ENCODE assay signal across 25 cellular contexts in genomic region chr2:88673363-88673762, GRCh38. TPM values are rescaled to one million over a fixed set of nuclear protein-coding genes. Genes with fewer than 3 reads are reported as not detected.
A peak's percentile ranks its signal among the peaks of the same experiment; 100 is the strongest.
DNase-seq lines count a peak whose midpoint lies in the region; ATAC-seq, FAIRE-seq and TF ChIP-seq lines count a peak whose summit lies in the region.
"Had no signal": no experiment of that assay in that cellular context is flagged by ENCODE, and none has a peak within 500 bp of the region (broad histone marks: within the 10 kb centered on the region; RNA-seq: fewer than 3 reads in every experiment).

No MANE protein-coding gene starts in this region.

- CTCF ChIA-PET in SK-N-SH (lab: Yijun Ruan, JAX) (interaction anchor here (0.7 to 12.8 kb wide), 9 partner anchors 7 to 118 kb away, joined by 3 to 308 read pairs (median 8); no protein-coding TSS in a partner anchor), Panc1 (lab: Charles Lee) (no interaction called here), K562 (lab: Yijun Ruan, JAX; ENCODE audit: low intra/inter-chr PET ratio) (interaction anchor here (0.6 to 5.3 kb wide), 2 partner anchors 83 to 490 kb away, joined by 3 to 54 read pairs; no protein-coding TSS in a partner anchor)

- no peak overlapping the region for H3K4ac ChIP-seq in mesendoderm (ENCODE audit: low read depth, low read length)

- no peak overlapping the region for H4K8ac ChIP-seq in mesendoderm (ENCODE audit: low read depth, low read length)

- BruUV-seq in Panc1 (replicated peaks; lab: Mats Ljungman, UMichigan) (no TSS peak), K562 (replicated peaks; lab: Mats Ljungman, UMichigan) (no TSS peak)

- WGBS in SK-N-SH (ENCODE audit: low lambda C conversion rate) = 88% methylated on average over 1 of the region's 1 CpG
- 0% methylated on average over 1 of the region's 1 CpG for WGBS in K562 (ENCODE audit: insufficient coverage, low coverage, missing lambda C conversion rate)
- WGBS in mesendoderm (ENCODE audit: extremely low coverage, insufficient coverage, low lambda C conversion rate) = no CpG with 5 or more reads among the region's 1 CpG

- no peak for DNase-seq in SK-N-SH
- no peak for DNase-seq in Panc1 (ENCODE audit: low read depth, low spot score)
- DNase-seq in K562 (ENCODE audit: extremely low read depth in 1 of 4, low spot score in 3 of 4) = peak in 1 of 4 experiments; percentile 62
- DNase-seq in mesendoderm = peak; percentile 54
- DNase-seq in DMS153 treated with DMSO at 0.1 percent for 48 hours (lab: John Stamatoyannopoulos, UW; ENCODE audit: unreplicated experiment) = no peak
- DNase-seq in NCI-H69 (lab: John Stamatoyannopoulos, UW) = no peak
- DNase-seq: 8988T; ACHN; AML-193; BE2C; CD4-positive, alpha-beta T cell; CD8-positive, alpha-beta memory T cell; DMS 273 treated with DMSO at 0.1 percent for 48 hours; DMS53; DMS79 treated with DMSO at 0.1 percent for 48 hours; GF-D8; GOT3; HFFc6 had no signal

- H4K5ac ChIP-seq in mesendoderm (ENCODE audit: low read length) = no peak overlapping the region

- TF ChIP-seq POLR2A in K562 (conservative IDR thresholded peaks at IDR 0.05) = no peak

- H3K9me1 ChIP-seq in K562 (ENCODE audit: control insufficient read depth, insufficient read depth, low read length) = no peaks in the 10 kb centered on the region

- POLR2A ChIA-PET in SK-N-SH (lab: Yijun Ruan, JAX) (no interaction called here), Panc1 (lab: Charles Lee) (no interaction called here), K562 (lab: Yijun Ruan, JAX) (interaction anchor here (1.3 kb wide), 1 partner anchor 78 kb away, joined by 3 read pairs; no protein-coding TSS in a partner anchor)

- H3K9ac ChIP-seq in SK-N-SH (no peak overlapping the region), K562 (ENCODE audit: insufficient read depth in 1 of 2, low read depth in 2 of 2, low read length in 2 of 2) (no peak overlapping the region), mesendoderm (ENCODE audit: low read length) (no peak overlapping the region)
- H3K9ac ChIP-seq: BLaER1 treated with 17β-estradiol and CSF1 and Interleukin-3, amounts not matched to agents 10 nM and 100 nM had no signal

- TF ChIP-seq EP300 in SK-N-SH (IDR thresholded peaks at IDR 0.05; ENCODE audit: borderline replicate concordance in 1 of 2, low read depth in 1 of 2, low read length in 1 of 2) = no peak
- TF ChIP-seq EP300 in K562 (IDR thresholded peaks at IDR 0.05; ENCODE audit: low read length) = peak; percentile 13

- no peak overlapping the region for H2AK5ac ChIP-seq in mesendoderm (ENCODE audit: low read length)

- H3K9me2 ChIP-seq in SK-N-SH = no peaks in the 10 kb centered on the region

- no peak for TF ChIP-seq RAD21 in SK-N-SH (IDR thresholded peaks at IDR 0.05; ENCODE audit: low read length)
- no peak for TF ChIP-seq RAD21 in K562 (CRISPR knock-in tag; conservative IDR thresholded peaks at IDR 0.05 in 1 of 2, IDR thresholded peaks at IDR 0.05 in 1 of 2)

- intact Hi-C loops in Panc1 (cut with micrococcal nuclease; ENCODE audit: unreplicated experiment) (no loop called here), K562 (cut with micrococcal nuclease) (loop anchor here (2.0 kb wide), 1 partner anchor 19 kb away; no protein-coding TSS in a partner anchor)

- H3K4me3 ChIP-seq in SK-N-SH (ENCODE audit: low read depth in 2 of 2, low read length in 1 of 2) = no peak overlapping the region
- H3K4me3 ChIP-seq in Panc1 (ENCODE audit: low read depth in 2 of 2, low read length in 2 of 2) = no peak overlapping the region
- no peak overlapping the region for H3K4me3 ChIP-seq in K562
- H3K4me3 ChIP-seq in mesendoderm (ENCODE audit: low read length) = no peak overlapping the region
- H3K4me3 ChIP-seq: A549; BLaER1 treated with 17β-estradiol and CSF1 and Interleukin-3, amounts not matched to agents 10 nM and 100 nM; HAP-1 had no signal

- no peak overlapping the region for H2BK5ac ChIP-seq in mesendoderm (ENCODE audit: low read length)

- no peak overlapping the region for H2BK120ac ChIP-seq in mesendoderm (ENCODE audit: low read depth, low read length)

- no peak overlapping the region for H3K23ac ChIP-seq in mesendoderm (ENCODE audit: low read length)

- no peak overlapping the region for H3K4me2 ChIP-seq in SK-N-SH
- H3K4me2 ChIP-seq in K562 (ENCODE audit: insufficient read depth, low read length) = peak overlapping the region; percentile 19; the same call in 1 of the 2 replicates
- no peak overlapping the region for H3K4me2 ChIP-seq in mesendoderm (ENCODE audit: low read length)
- H3K4me2 ChIP-seq: A549; BLaER1 treated with 17β-estradiol and CSF1 and Interleukin-3, amounts not matched to agents 10 nM and 100 nM had no signal

- H3K18ac ChIP-seq in mesendoderm (ENCODE audit: low read length) = no peak overlapping the region

- in situ Hi-C loops in Panc1 (cut with HindIII; ENCODE audit: low pct_unique_long_range_greater_than_20kb, low sequenced_read_pairs) (no loop called here), K562 (cut with MboI) (no loop called here)

- no peaks in the 10 kb centered on the region for H3F3A ChIP-seq in SK-N-SH (replicated peaks; ENCODE audit: insufficient read depth)

- ATAC-seq in SK-N-SH treated with all-trans-retinoic acid at 6 μM for 48 hours = no peak
- no peak for ATAC-seq in Panc1
- peak; percentile 65 for ATAC-seq in K562
- ATAC-seq: A549 had no signal

- H3K4me1 ChIP-seq in SK-N-SH (ENCODE audit: control insufficient read depth in 1 of 2, insufficient read depth in 2 of 2, low read depth in 1 of 2, low read length in 1 of 2) = no peaks in the 10 kb centered on the region
- H3K4me1 ChIP-seq in Panc1 (ENCODE audit: control insufficient read depth, insufficient read depth, low read length) = no peaks in the 10 kb centered on the region
- peaks cover 5 to 29% of the 10 kb centered on the region in 2 experiments; a peak in 4 of 5 replicates for H3K4me1 ChIP-seq in K562 (replicated peaks in 1 of 2; ENCODE audit: control insufficient read depth in 2 of 2, insufficient read depth in 2 of 2, low read length in 2 of 2)
- no peaks in the 10 kb centered on the region for H3K4me1 ChIP-seq in mesendoderm (ENCODE audit: control insufficient read depth, low read depth, low read length)
- H3K4me1 ChIP-seq: BE2C; BLaER1 treated with 17β-estradiol and CSF1 and Interleukin-3, amounts not matched to agents 10 nM and 100 nM; HAP-1 had no signal

- no peak overlapping the region for H3K27ac ChIP-seq in SK-N-SH (ENCODE audit: low read depth in 2 of 2, low read length in 1 of 2)
- no peak overlapping the region for H3K27ac ChIP-seq in Panc1 (ENCODE audit: low read length)
- H3K27ac ChIP-seq in K562 (ENCODE audit: extremely low read depth, low read depth, low read length) = no peak overlapping the region
- H3K27ac ChIP-seq in mesendoderm (ENCODE audit: low read depth, low read length) = no peak overlapping the region
- H3K27ac ChIP-seq: A549; BLaER1 treated with 17β-estradiol and CSF1 and Interleukin-3, amounts not matched to agents 10 nM and 100 nM had no signal

- no peak overlapping the region for H3K56ac ChIP-seq in mesendoderm (ENCODE audit: low read length)

- no peaks in the 10 kb centered on the region for H3K79me1 ChIP-seq in mesendoderm (ENCODE audit: low read length)

- H4K20me1 ChIP-seq in SK-N-SH (ENCODE audit: insufficient read depth) (no peaks in the 10 kb centered on the region), K562 (replicated peaks; ENCODE audit: control insufficient read depth, insufficient read depth, low read length) (no peaks in the 10 kb centered on the region)
- H4K20me1 ChIP-seq: BLaER1 treated with 17β-estradiol and CSF1 and Interleukin-3, amounts not matched to agents 10 nM and 100 nM had no signal

- H3K9me3 ChIP-seq in SK-N-SH (no peaks in the 10 kb centered on the region), Panc1 (ENCODE audit: control insufficient read depth, insufficient read depth, low read depth, low read length) (no peaks in the 10 kb centered on the region), K562 (replicated peaks; ENCODE audit: control insufficient read depth, insufficient read depth, low read depth, low read length) (no peaks in the 10 kb centered on the region)
- H3K9me3 ChIP-seq: A549; BE2C; BLaER1 treated with 17β-estradiol and CSF1 and Interleukin-3, amounts not matched to agents 10 nM and 100 nM; HAP-1 had no signal

- H2BK15ac ChIP-seq in mesendoderm (replicated peaks; ENCODE audit: low read depth) = no peak overlapping the region

- no peak for TF ChIP-seq CTCF in SK-N-SH (IDR thresholded peaks at IDR 0.05)
- TF ChIP-seq CTCF in Panc1 (IDR thresholded peaks at IDR 0.05) = 0 out of 2 replicates have a peak, but pooled peaks have one; percentile 4
- TF ChIP-seq CTCF in K562 (IDR thresholded peaks at IDR 0.05 in 2 of 3, conservative IDR thresholded peaks at IDR 0.05 in 1 of 3; ENCODE audit: insufficient read depth in 2 of 3, low read depth in 1 of 3, low read length in 3 of 3) = no peak

- FAIRE-seq in K562 (lab: Jason Lieb, UNC) = peak; percentile 70
- FAIRE-seq: A549, D721Med, GM12892, H54 had no signal

- no peaks in the 10 kb centered on the region for H3K79me2 ChIP-seq in SK-N-SH (ENCODE audit: insufficient read depth)
- H3K79me2 ChIP-seq in K562 (ENCODE audit: control insufficient read depth, insufficient read depth, low read length) = no peaks in the 10 kb centered on the region
- no peaks in the 10 kb centered on the region for H3K79me2 ChIP-seq in mesendoderm (ENCODE audit: control insufficient read depth, insufficient read depth, low read length)

- H2AFZ ChIP-seq in SK-N-SH (ENCODE audit: low read depth) (peak overlapping the region; percentile 23; the same call in 1 of the 2 replicates), K562 (ENCODE audit: low read depth, low read length) (no peak overlapping the region)

- H3K27me3 ChIP-seq in SK-N-SH (ENCODE audit: insufficient read depth) (no peaks in the 10 kb centered on the region), Panc1 (ENCODE audit: control insufficient read depth, insufficient read depth, low read length) (0 out of 2 replicates have a peak, but pooled peaks cover 2% of the 10 kb centered on the region), K562 (ENCODE audit: control insufficient read depth in 2 of 2, insufficient read depth in 2 of 2, low read length in 2 of 2) (no peaks in the 10 kb centered on the region), mesendoderm (ENCODE audit: insufficient read depth, low read length, poor library complexity) (no peaks in the 10 kb centered on the region)
- H3K27me3 ChIP-seq: BE2C; BLaER1 treated with 17β-estradiol and CSF1 and Interleukin-3, amounts not matched to agents 10 nM and 100 nM had no signal

- H3K36me3 ChIP-seq in SK-N-SH (replicated peaks in 1 of 2; ENCODE audit: control insufficient read depth in 1 of 2, insufficient read depth in 2 of 2, low read length in 1 of 2) = no peaks in the 10 kb centered on the region
- no peaks in the 10 kb centered on the region for H3K36me3 ChIP-seq in Panc1 (ENCODE audit: control insufficient read depth, insufficient read depth, low read length)
- H3K36me3 ChIP-seq in K562 (ENCODE audit: control insufficient read depth, insufficient read depth, low read length) = no peaks in the 10 kb centered on the region; the same call in 2 of the 3 replicates
- no peaks in the 10 kb centered on the region for H3K36me3 ChIP-seq in mesendoderm (ENCODE audit: control insufficient read depth, insufficient read depth, low read length)
- H3K36me3 ChIP-seq: BE2C; BLaER1 treated with 17β-estradiol and CSF1 and Interleukin-3, amounts not matched to agents 10 nM and 100 nM; HAP-1 had no signal

RNA-seq across cellular contexts. Expression of gene RPIA, which starts 18.1 kb away (rescaled TPM):
- polyA plus RNA-seq in SK-N-SH (2012; rRNA removed) (16.0 and 17.4 TPM in 2 replicates), K562 (2011; rRNA removed) (17.4 and 30.2 TPM in 2 replicates), K562 (2014; fragmentation: Illumina TruSeq; extraction: Trizol) (37.2 and 37.4 TPM in 2 replicates), K562 (2014; fragmentation: Nextera tagmentation; extraction: Ambion mirVana) (10 to 100 TPM in 1 of 2 experiments, 1 to 10 TPM in 1; 7.8 to 15.1 TPM), K562 (2014; rRNA removed) (36.8 and 43.3 TPM in 2 replicates)
- 19.5 and 20.8 TPM in 2 replicates for polyA plus RNA-seq in SK-N-SH (2012; cell fraction: cytosol; rRNA removed)
- 6.3 and 7.3 TPM in 2 replicates for polyA plus RNA-seq in SK-N-SH (2012; cell fraction: nucleus; rRNA removed)
- total RNA-seq in Panc1 (2021; ENCODE audit: unreplicated experiment) (18.2 TPM), K562 (2014; rRNA removed) (10.0 and 11.3 TPM in 2 replicates), K562 (2014; rRNA removed; fragmentation: Illumina TruSeq; extraction: Trizol) (23.9 and 25.8 TPM in 2 replicates), K562 (2015; rRNA removed; fragmentation: Illumina TruSeq; extraction: Trizol) (19.9 and 22.9 TPM in 2 replicates), K562 (2021) (40.4 and 41.2 TPM in 2 replicates)
- 19.4 TPM for polyA plus RNA-seq in Panc1 (2012; ENCODE audit: insufficient read length)
- total RNA-seq in K562 (2011; cell fraction: chromatin; rRNA removed; ENCODE audit: low replicate concordance) = 5.5 and 6.6 TPM in 2 replicates
- total RNA-seq in K562 (2011; cell fraction: nucleolus; rRNA removed) = 7.0 and 7.8 TPM in 2 replicates
- total RNA-seq in K562 (2011; cell fraction: nucleoplasm; rRNA removed) = 8.7 and 10.4 TPM in 2 replicates
- 16.3 and 18.5 TPM in 2 replicates for polyA plus RNA-seq in K562 (2011; cell fraction: cytosol; rRNA removed)
- polyA plus RNA-seq in K562 (2011; cell fraction: nucleus; rRNA removed) = 8.4 and 10.7 TPM in 2 replicates
- polyA plus RNA-seq in K562 (2012) = 20.4 and 34.0 TPM in 2 replicates
- polyA minus RNA-seq in K562 (2011; rRNA and poly(A)+ RNA removed) = 23.2 and 31.5 TPM in 2 replicates
- polyA minus RNA-seq in K562 (2011; cell fraction: cytosol; rRNA and poly(A)+ RNA removed) = 4.6 and 13.6 TPM in 2 replicates
- 6.1 and 7.0 TPM in 2 replicates for polyA minus RNA-seq in K562 (2011; cell fraction: nucleus; rRNA and poly(A)+ RNA removed)
- polyA plus RNA-seq in mesendoderm (2013, experiment 1 of 2) = 15.2 TPM
- 15.0 TPM for polyA plus RNA-seq in mesendoderm (2013, experiment 2 of 2)

RNA-seq across cellular contexts. Expression of gene EIF2AK3, which starts 46.1 kb away (rescaled TPM):
- polyA plus RNA-seq in SK-N-SH (2012; rRNA removed) = 2.2 and 4.8 TPM in 2 replicates
- 4.2 and 4.8 TPM in 2 replicates for polyA plus RNA-seq in SK-N-SH (2012; cell fraction: cytosol; rRNA removed)
- polyA plus RNA-seq in SK-N-SH (2012; cell fraction: nucleus; rRNA removed) = 4.8 and 9.9 TPM in 2 replicates
- total RNA-seq in Panc1 (2021; ENCODE audit: unreplicated experiment) = 11.3 TPM
- 8.7 TPM for polyA plus RNA-seq in Panc1 (2012; ENCODE audit: insufficient read length)
- total RNA-seq in K562 (2011; cell fraction: chromatin; rRNA removed; ENCODE audit: low replicate concordance) = 11.0 and 50.4 TPM in 2 replicates
- total RNA-seq in K562 (2011; cell fraction: nucleolus; rRNA removed) = 13.0 and 13.6 TPM in 2 replicates
- total RNA-seq in K562 (2011; cell fraction: nucleoplasm; rRNA removed) = 19.3 and 21.9 TPM in 2 replicates
- total RNA-seq in K562 (2014; rRNA removed) = 7.1 and 9.3 TPM in 2 replicates
- 11.6 and 14.7 TPM in 2 replicates for total RNA-seq in K562 (2014; rRNA removed; fragmentation: Illumina TruSeq; extraction: Trizol)
- 10.3 and 13.1 TPM in 2 replicates for total RNA-seq in K562 (2015; rRNA removed; fragmentation: Illumina TruSeq; extraction: Trizol)
- 5.9 and 7.4 TPM in 2 replicates for total RNA-seq in K562 (2021)
- 6.3 and 7.5 TPM in 2 replicates for polyA plus RNA-seq in K562 (2011; rRNA removed)
- polyA plus RNA-seq in K562 (2011; cell fraction: cytosol; rRNA removed) = 1.5 and 3.2 TPM in 2 replicates
- 6.9 and 8.7 TPM in 2 replicates for polyA plus RNA-seq in K562 (2011; cell fraction: nucleus; rRNA removed)
- polyA plus RNA-seq in K562 (2012) = 6.0 and 9.5 TPM in 2 replicates
- polyA plus RNA-seq in K562 (2014; fragmentation: Illumina TruSeq; extraction: Trizol) = 7.3 and 9.8 TPM in 2 replicates
- 1 to 10 TPM; 1.7 to 2.2 TPM for polyA plus RNA-seq in K562 (2014; fragmentation: Nextera tagmentation; extraction: Ambion mirVana)
- 3.2 and 7.7 TPM in 2 replicates for polyA plus RNA-seq in K562 (2014; rRNA removed)
- polyA minus RNA-seq in K562 (2011; rRNA and poly(A)+ RNA removed) = 23.6 and 24.8 TPM in 2 replicates
- 5.6 and 7.8 TPM in 2 replicates for polyA minus RNA-seq in K562 (2011; cell fraction: cytosol; rRNA and poly(A)+ RNA removed)
- polyA minus RNA-seq in K562 (2011; cell fraction: nucleus; rRNA and poly(A)+ RNA removed) = 7.0 and 11.0 TPM in 2 replicates
- polyA plus RNA-seq in mesendoderm (2013, experiment 1 of 2) = 10.1 TPM
- 11.4 TPM for polyA plus RNA-seq in mesendoderm (2013, experiment 2 of 2)

Comparison
In these comparisons a context has a peak if more than half of its experiments do, and no peak if none do; other contexts are left out.
1. Of the 27 proteins assayed by ChIP-seq in both K562 and SK-N-SH: peak only in K562: CHD2, EP300 and NFIC; only in SK-N-SH: none; in both: none; in neither: 20; mixed calls (peak in some experiments, not most) for 4.